20 cellular contexts compared by ENCODE assay signal in the genomic region with DNA sequence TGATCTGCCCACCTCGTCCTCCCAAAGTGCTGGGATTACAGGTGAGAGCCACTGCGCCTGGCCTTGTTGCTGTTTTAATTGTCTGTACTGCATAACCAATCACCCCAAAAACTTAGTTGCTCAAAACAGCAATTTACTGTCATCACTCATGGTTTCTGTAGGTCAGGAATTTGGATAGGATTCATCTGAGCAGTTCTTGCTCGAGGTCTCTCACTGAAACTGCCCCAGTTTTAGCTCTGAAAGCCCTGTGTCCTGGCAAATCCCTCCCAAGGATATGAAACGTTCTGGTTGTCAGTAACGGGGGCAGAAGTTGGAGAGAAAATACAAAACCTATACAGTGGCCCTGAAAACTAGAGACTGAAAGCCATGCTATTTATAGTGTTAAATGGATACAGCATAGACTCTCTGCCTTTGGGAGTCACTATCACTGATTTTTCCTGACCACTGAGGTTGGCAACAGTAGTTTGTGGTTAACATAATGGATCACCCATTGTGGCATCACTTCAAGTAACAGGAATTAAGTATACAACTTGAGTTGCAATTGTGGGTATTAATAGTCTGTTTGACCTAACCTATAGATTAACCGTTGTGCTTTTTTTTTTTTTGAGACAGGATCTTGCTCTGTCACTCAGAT. TPM values are rescaled to one million over a fixed set of nuclear protein-coding genes. Genes with fewer than 3 reads are reported as not detected.
"Had no signal": no experiment of that assay in that cellular context is flagged by ENCODE, and none has a peak within 500 bp of the region (broad histone marks: within the 10 kb centered on the region; RNA-seq: fewer than 3 reads in every experiment).

No MANE protein-coding gene starts in this region.

- H3K27me3 ChIP-seq: colonic mucosa, neural progenitor cell, right atrium auricular region had no signal

- DNase-seq: activated CD4-positive, alpha-beta T cell treated with anti-CD3 and anti-CD28 coated beads, Interleukin-2, amount 10 ng/mL, durations not matched to agents 24 days and 14 days; activated CD8-positive, alpha-beta T cell treated with anti-CD3 and anti-CD28 coated beads for 36 hours; activated naive CD4-positive, alpha-beta T cell treated with anti-CD3 and anti-CD28 coated beads for 36 hours; activated T-cell treated with anti-CD3 and anti-CD28 coated beads, Interleukin-2, amount 50 U/mL, for 24 hours; anterior cingulate cortex; colonic mucosa; foreskin fibroblast; hippocampal formation; islet precursor cell; mammary epithelial cell; naive B cell; stimulated activated CD4-positive, alpha-beta T cell treated with anti-CD3 and anti-CD28 coated beads, Interleukin-15, amount 100 ng/mL, for 24 hours; stimulated activated CD4-positive, alpha-beta T cell treated with anti-CD3 and anti-CD28 coated beads, Interleukin-2, amount 100 ng/mL, for 48 hours; T-helper 1 cell; T-helper 9 cell had no signal

- H3K9me3 ChIP-seq: colonic mucosa, right atrium auricular region had no signal

- H3K4me3 ChIP-seq: colonic mucosa, neural progenitor cell, right atrium auricular region had no signal

- H2AFZ ChIP-seq: neural progenitor cell had no signal

- H3K9ac ChIP-seq: neural progenitor cell had no signal

- H3K36me3 ChIP-seq: colonic mucosa, neural progenitor cell, right atrium auricular region had no signal

- H3K27ac ChIP-seq: colonic mucosa, neural progenitor cell, right atrium auricular region had no signal

- H3K4me1 ChIP-seq: colonic mucosa, neural progenitor cell, right atrium auricular region had no signal

- H3K4me2 ChIP-seq: neural progenitor cell had no signal

RNA-seq across cellular contexts. Expression of gene ERICH2, which starts 27.2 kb away (rescaled TPM):
- total RNA-seq: activated CD4-positive, alpha-beta T cell treated with anti-CD3 and anti-CD28 coated beads, Interleukin-2, amount 10 ng/mL, durations not matched to agents 24 days and 14 days; activated CD8-positive, alpha-beta T cell treated with anti-CD3 and anti-CD28 coated beads for 36 hours; activated naive CD4-positive, alpha-beta T cell treated with anti-CD3 and anti-CD28 coated beads for 36 hours; colonic mucosa; glomerular endothelial cell; osteoblast; right atrium auricular region; urinary bladder had no signal

RNA-seq across cellular contexts. Expression of gene SP5, which starts 27.9 kb away (rescaled TPM):
- total RNA-seq: activated CD8-positive, alpha-beta T cell treated with anti-CD3 and anti-CD28 coated beads for 36 hours; activated naive CD4-positive, alpha-beta T cell treated with anti-CD3 and anti-CD28 coated beads for 36 hours; mammary epithelial cell; osteoblast had no signal
- polyA plus RNA-seq: mammary epithelial cell had no signal
